ENCODE assay signal across 9 cellular contexts in genomic region chr10:59181668-59182067, GRCh38. TPM values are rescaled to one million over a fixed set of nuclear protein-coding genes. Genes with fewer than 3 reads are reported as not detected.
DNase-seq lines count a peak whose midpoint lies in the region; ATAC-seq and TF ChIP-seq lines count a peak whose summit lies in the region.
"Had no signal": no experiment of that assay in that cellular context is flagged by ENCODE, and none has a peak within 500 bp of the region (broad histone marks: within the 10 kb centered on the region; RNA-seq: fewer than 3 reads in every experiment).

No MANE protein-coding gene starts in this region.

- H3K4me3 Mint-ChIP-seq in progenitor cell of endocrine pancreas (ENCODE audit: low read depth) = no peak overlapping the region
- H3K4me3 Mint-ChIP-seq: activated naive CD4-positive, alpha-beta T cell treated with anti-CD3 and anti-CD28 coated beads, Interleukin-2, amount 50 U/mL, for 24 hours had no signal

- DNase-seq in NCI-H2107 treated with DMSO at 0.1 percent for 48 hours (lab: John Stamatoyannopoulos, UW; ENCODE audit: unreplicated experiment) = peak; percentile 54
- DNase-seq in NCI-H2107 (lab: John Stamatoyannopoulos, UW) = no peak
- peak; percentile 51 for DNase-seq in OCI-M1 (lab: John Stamatoyannopoulos, UW)
- DNase-seq in fibroblast of gingiva (ENCODE audit: low read depth) = peak; percentile 59
- DNase-seq in progenitor cell of endocrine pancreas (ENCODE audit: low spot score, unreplicated experiment) = peak; percentile 9

- H3K9me3 Mint-ChIP-seq in progenitor cell of endocrine pancreas (ENCODE audit: low read depth) = no peaks in the 10 kb centered on the region

- H3K4me1 Mint-ChIP-seq in progenitor cell of endocrine pancreas (ENCODE audit: low read depth) = peaks cover 4% of the 10 kb centered on the region

- H3K36me3 Mint-ChIP-seq in progenitor cell of endocrine pancreas (ENCODE audit: insufficient read depth) = no peaks in the 10 kb centered on the region
- H3K36me3 Mint-ChIP-seq: activated naive CD4-positive, alpha-beta T cell treated with anti-CD3 and anti-CD28 coated beads, Interleukin-2, amount 50 U/mL, for 24 hours had no signal

- no peak overlapping the region for H3K27ac Mint-ChIP-seq in progenitor cell of endocrine pancreas
- H3K27ac Mint-ChIP-seq: activated naive CD4-positive, alpha-beta T cell treated with anti-CD3 and anti-CD28 coated beads, Interleukin-2, amount 50 U/mL, for 24 hours had no signal

- H3K27me3 Mint-ChIP-seq in progenitor cell of endocrine pancreas = peaks cover 10% of the 10 kb centered on the region

- peak; percentile 70 for TF ChIP-seq CTCF in progenitor cell of endocrine pancreas (IDR thresholded peaks at IDR 0.05; ENCODE audit: unreplicated experiment)

- ATAC-seq in HG03520 (IDR thresholded peaks at IDR 0.05; ENCODE audit: unreplicated experiment) (peak; percentile 85), HG03460 (IDR thresholded peaks at IDR 0.05; ENCODE audit: unreplicated experiment) (no peak), GM19023 (IDR thresholded peaks at IDR 0.05; ENCODE audit: unreplicated experiment) (no peak)

RNA-seq across cellular contexts. Expression of gene PHYHIPL, which starts 5.2 kb away (rescaled TPM):
- total RNA-seq in progenitor cell of endocrine pancreas = 1.3 and 2.5 TPM in 2 replicates
